In the genomic region with DNA sequence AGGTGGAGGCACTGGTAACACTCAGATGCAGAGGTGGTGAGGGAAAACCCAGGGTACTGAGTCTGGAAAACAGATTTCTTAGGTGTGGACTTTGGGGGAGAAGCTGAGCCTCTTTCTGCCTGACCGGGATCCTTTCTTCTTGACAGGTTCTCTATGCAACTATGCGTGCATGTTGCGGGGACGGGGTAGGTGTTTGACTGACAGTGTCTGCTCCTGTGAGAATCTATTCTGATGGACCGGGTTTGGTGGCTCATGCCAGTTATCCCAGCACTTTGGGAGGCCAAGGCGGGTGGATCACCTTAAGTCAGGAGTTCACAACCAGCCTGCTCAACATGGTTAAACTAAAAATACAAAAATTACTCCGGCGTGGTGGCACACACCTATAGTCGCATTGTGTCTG, we compare ENCODE assay signal across 1 cellular context.
TF ChIP-seq lines count a peak whose summit lies in the region.

No MANE protein-coding gene starts in this region.

TF ChIP-seq in A549, 52 proteins besides CTCF, POLR2A, EP300 and RAD21:
- TF ChIP-seq NPAS2 (CRISPR knock-in tag; IDR thresholded peaks at IDR 0.05; ENCODE audit: borderline replicate concordance) (no peak), SMC3 (IDR thresholded peaks at IDR 0.05) (no peak)
- TF ChIP-seq, protein P1, sequence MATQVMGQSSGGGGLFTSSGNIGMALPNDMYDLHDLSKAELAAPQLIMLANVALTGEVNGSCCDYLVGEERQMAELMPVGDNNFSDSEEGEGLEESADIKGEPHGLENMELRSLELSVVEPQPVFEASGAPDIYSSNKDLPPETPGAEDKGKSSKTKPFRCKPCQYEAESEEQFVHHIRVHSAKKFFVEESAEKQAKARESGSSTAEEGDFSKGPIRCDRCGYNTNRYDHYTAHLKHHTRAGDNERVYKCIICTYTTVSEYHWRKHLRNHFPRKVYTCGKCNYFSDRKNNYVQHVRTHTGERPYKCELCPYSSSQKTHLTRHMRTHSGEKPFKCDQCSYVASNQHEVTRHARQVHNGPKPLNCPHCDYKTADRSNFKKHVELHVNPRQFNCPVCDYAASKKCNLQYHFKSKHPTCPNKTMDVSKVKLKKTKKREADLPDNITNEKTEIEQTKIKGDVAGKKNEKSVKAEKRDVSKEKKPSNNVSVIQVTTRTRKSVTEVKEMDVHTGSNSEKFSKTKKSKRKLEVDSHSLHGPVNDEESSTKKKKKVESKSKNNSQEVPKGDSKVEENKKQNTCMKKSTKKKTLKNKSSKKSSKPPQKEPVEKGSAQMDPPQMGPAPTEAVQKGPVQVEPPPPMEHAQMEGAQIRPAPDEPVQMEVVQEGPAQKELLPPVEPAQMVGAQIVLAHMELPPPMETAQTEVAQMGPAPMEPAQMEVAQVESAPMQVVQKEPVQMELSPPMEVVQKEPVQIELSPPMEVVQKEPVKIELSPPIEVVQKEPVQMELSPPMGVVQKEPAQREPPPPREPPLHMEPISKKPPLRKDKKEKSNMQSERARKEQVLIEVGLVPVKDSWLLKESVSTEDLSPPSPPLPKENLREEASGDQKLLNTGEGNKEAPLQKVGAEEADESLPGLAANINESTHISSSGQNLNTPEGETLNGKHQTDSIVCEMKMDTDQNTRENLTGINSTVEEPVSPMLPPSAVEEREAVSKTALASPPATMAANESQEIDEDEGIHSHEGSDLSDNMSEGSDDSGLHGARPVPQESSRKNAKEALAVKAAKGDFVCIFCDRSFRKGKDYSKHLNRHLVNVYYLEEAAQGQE (IDR thresholded peaks at IDR 0.05), result no peak
